Comparison of ENCODE assay signal across 8 cellular contexts in genomic region chr6:8435093-8435844, GRCh38. TPM values are rescaled to one million over a fixed set of nuclear protein-coding genes. Genes with fewer than 3 reads are reported as not detected.
DNase-seq lines count a peak whose midpoint lies in the region; ATAC-seq and TF ChIP-seq lines count a peak whose summit lies in the region.

TSS of gene SLC35B3 (minus strand) at chr6:8435545.

- H3K27ac ChIP-seq in PC-9 (peak within 1 kb of the TSS; percentile 48), mucosa of rectum (ENCODE audit: low read depth in 2 of 2, low read length in 2 of 2) (peak within 1 kb of the TSS; percentile 93)

- no peaks in the 10 kb centered on the region for H3K9me2 ChIP-seq in PC-9 (ENCODE audit: insufficient read depth)

- H3K9ac ChIP-seq in mucosa of rectum (ENCODE audit: low read depth in 1 of 2, low read length in 2 of 2), result peak within 1 kb of the TSS; percentile 90 to 98

- no peaks in the 10 kb centered on the region for H3K27me3 ChIP-seq in PC-9 (ENCODE audit: insufficient read depth, low read depth)
- no peaks in the 10 kb centered on the region for H3K27me3 ChIP-seq in mucosa of rectum (ENCODE audit: control insufficient read depth in 2 of 2, insufficient read depth in 2 of 2, low read length in 2 of 2)

- peak; percentile 98 for ATAC-seq in GM21723 (IDR thresholded peaks at IDR 0.05; ENCODE audit: unreplicated experiment)

- POLR2A ChIA-PET in PC-9 (lab: Charles Lee; ENCODE audit: unreplicated experiment), result interaction anchor here (0.6 kb wide), 2 partner anchors 351 to 970 kb away, joined by 4 to 6 read pairs; no protein-coding TSS in a partner anchor

- TSS peak; percentile 81 for BruUV-seq in PC-9 (replicated peaks; lab: Mats Ljungman, UMichigan)

- peak; percentile 97 for DNase-seq in DMS53 (lab: John Stamatoyannopoulos, UW)
- peak; percentile 89 for DNase-seq in KBM-7
- peak; percentile 68 to 97 for DNase-seq in PC-9
- DNase-seq in activated T-cell treated with anti-CD3 and anti-CD28 coated beads, Interleukin-2, amount 50 U/mL, for 24 hours, result peak; percentile 99
- peak; percentile 94 to 96 for DNase-seq in erythroblast (lab: John Stamatoyannopoulos, UW)
- DNase-seq in stimulated activated CD8-positive, alpha-beta memory T cell treated with anti-CD3 and anti-CD28 coated beads, Interleukin-4, amount 100 ng/mL, for 4 hours (ENCODE audit: low read depth in 2 of 2, low spot score in 1 of 2), result peak; percentile 95

- peak within 1 kb of the TSS; percentile 91 for H3K4me3 ChIP-seq in PC-9
- H3K4me3 ChIP-seq in mucosa of rectum (ENCODE audit: low read length in 2 of 2), result peak within 1 kb of the TSS; percentile 99

- peaks cover 39% of the 10 kb centered on the region for H3K4me1 Mint-ChIP-seq in activated T-cell treated with anti-CD3 and anti-CD28 coated beads, Interleukin-2, amount 50 U/mL, for 24 hours (ENCODE audit: low read depth)

- H3K9me3 ChIP-seq in PC-9 (ENCODE audit: insufficient read depth, low read depth), result no peaks in the 10 kb centered on the region
- H3K9me3 ChIP-seq in mucosa of rectum (ENCODE audit: control insufficient read depth in 2 of 2, low read length in 2 of 2), result no peaks in the 10 kb centered on the region

- H4K20me1 ChIP-seq in PC-9 (ENCODE audit: insufficient read depth), result no peaks in the 10 kb centered on the region

- peak within 1 kb of the TSS; percentile 93 for H3K4me3 Mint-ChIP-seq in activated T-cell treated with anti-CD3 and anti-CD28 coated beads, Interleukin-2, amount 50 U/mL, for 24 hours

- TF ChIP-seq POLR2A in erythroblast (IDR thresholded peaks at IDR 0.05; ENCODE audit: low read length), result peak; percentile 92

- H3K36me3 Mint-ChIP-seq in activated T-cell treated with anti-CD3 and anti-CD28 coated beads, Interleukin-2, amount 50 U/mL, for 24 hours (ENCODE audit: low read depth), result peaks cover 39% of the 10 kb centered on the region

- H3K9me3 Mint-ChIP-seq in activated T-cell treated with anti-CD3 and anti-CD28 coated beads, Interleukin-2, amount 50 U/mL, for 24 hours, result peaks cover 5% of the 10 kb centered on the region

- H2AFZ ChIP-seq in PC-9, result peak within 1 kb of the TSS; percentile 99

- no peak for TF ChIP-seq CTCF in PC-9 (conservative IDR thresholded peaks at IDR 0.05)

- peaks cover 10% of the 10 kb centered on the region for H3K4me1 ChIP-seq in PC-9 (replicated peaks; ENCODE audit: insufficient read depth)
- H3K4me1 ChIP-seq in mucosa of rectum (ENCODE audit: control insufficient read depth in 2 of 2, insufficient read depth in 2 of 2, low read length in 2 of 2), result peaks cover 6 to 13% of the 10 kb centered on the region in 2 donors

- H3K27me3 Mint-ChIP-seq in activated T-cell treated with anti-CD3 and anti-CD28 coated beads, Interleukin-2, amount 50 U/mL, for 24 hours, result no peaks in the 10 kb centered on the region

- intact Hi-C loops in PC-9 (cut with micrococcal nuclease; ENCODE audit: unreplicated experiment), result loop anchor here (10.0 kb wide), 1 partner anchor 350 kb away; no protein-coding TSS in a partner anchor

- peaks cover 29% of the 10 kb centered on the region for H3K79me2 ChIP-seq in PC-9 (ENCODE audit: low read depth)

- H3K36me3 ChIP-seq in PC-9 (ENCODE audit: low read depth) (no peaks in the 10 kb centered on the region), mucosa of rectum (ENCODE audit: control insufficient read depth in 2 of 2, insufficient read depth in 2 of 2, low read length in 2 of 2) (no peaks in the 10 kb centered on the region)

- CTCF ChIA-PET in PC-9 (lab: Charles Lee), result no interaction called here

- H3K27ac Mint-ChIP-seq in activated T-cell treated with anti-CD3 and anti-CD28 coated beads, Interleukin-2, amount 50 U/mL, for 24 hours, result peak within 1 kb of the TSS; percentile 98

- in situ Hi-C loops in KBM-7 (cut with MboI; ENCODE audit: low pct_unique_long_range_greater_than_20kb, low sequenced_read_pairs), result no loop called here

- no peaks in the 10 kb centered on the region for H3F3A ChIP-seq in PC-9 (ENCODE audit: insufficient read depth, low read depth)

- peak within 1 kb of the TSS; percentile 88 for H3K4me2 ChIP-seq in PC-9

RNA-seq across cellular contexts. Expression of gene SLC35B3, which starts in this region (rescaled TPM):
- total RNA-seq in PC-9 (2021), result 12.4 and 16.7 TPM in 2 replicates

Comparison
In these comparisons a context has a peak if more than half of its experiments do, and no peak if none do; other contexts are left out.
1. Peak in every context shown above with its lines: DNase-seq, ATAC-seq, H3K4me3 ChIP-seq and H3K27ac ChIP-seq.